Comparison of ENCODE assay signal across 8 cellular contexts in the genomic region with DNA sequence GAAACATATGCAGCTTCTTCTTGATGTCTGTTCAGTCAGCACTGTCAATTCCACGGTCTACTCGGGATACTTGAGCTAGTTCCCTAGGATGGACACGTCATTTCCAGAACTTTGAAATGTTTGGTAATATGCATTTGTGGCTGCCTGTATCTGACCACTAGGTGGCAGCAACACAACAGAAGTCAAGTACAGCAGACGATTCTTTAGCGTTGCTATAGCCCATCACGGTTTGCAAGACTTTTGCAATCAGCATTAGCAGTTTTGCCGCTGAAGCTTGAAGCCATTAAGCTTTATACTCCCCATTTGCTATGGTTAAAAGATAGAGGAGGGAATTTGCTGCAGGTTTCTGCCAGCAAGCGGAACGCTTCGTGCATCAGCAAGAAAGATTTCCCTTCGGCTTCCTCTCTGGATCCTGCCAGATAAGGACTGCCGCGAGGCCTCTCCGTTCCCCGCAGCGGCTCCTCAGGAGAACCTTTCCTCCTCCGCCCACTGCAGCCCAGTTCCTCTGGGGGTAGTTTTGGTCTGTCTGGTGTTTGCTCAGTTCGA.
A peak's percentile ranks its signal among the peaks of the same experiment; 100 is the strongest.
DNase-seq lines count a peak whose midpoint lies in the region; ATAC-seq and TF ChIP-seq lines count a peak whose summit lies in the region.

No MANE protein-coding gene starts in this region.

- H3K27ac Mint-ChIP-seq in natural killer cell treated with Interleukin-12 subunit alpha and Interleukin-12 subunit beta and Interleukin-15 and Interleukin-18, amount 100 ng/mL, for 72 hours = no peak overlapping the region

- in situ Hi-C loops in Panc1 (cut with HindIII; ENCODE audit: low pct_unique_long_range_greater_than_20kb, low sequenced_read_pairs) = no loop called here

- no TSS peak for BruUV-seq in Panc1 (replicated peaks; lab: Mats Ljungman, UMichigan)

- POLR2A ChIA-PET in Panc1 (lab: Charles Lee) = interaction anchor here (0.6 kb wide), 4 partner anchors 113 to 350 kb away, joined by 3 to 9 read pairs (median 4); no protein-coding TSS in a partner anchor

- H3K27me3 Mint-ChIP-seq in activated T-cell treated with anti-CD3 and anti-CD28 coated beads, Interleukin-2, amount 50 U/mL, for 4 hours (ENCODE audit: low read depth) = no peaks in the 10 kb centered on the region
- no peaks in the 10 kb centered on the region for H3K27me3 Mint-ChIP-seq in natural killer cell treated with Interleukin-12 subunit alpha and Interleukin-12 subunit beta and Interleukin-15 and Interleukin-18, amount 100 ng/mL, for 72 hours

- H3K4me3 Mint-ChIP-seq in activated T-cell treated with anti-CD3 and anti-CD28 coated beads, Interleukin-2, amount 50 U/mL, for 4 hours = no peak overlapping the region
- peak overlapping the region; percentile 24 for H3K4me3 Mint-ChIP-seq in natural killer cell treated with Interleukin-12 subunit alpha and Interleukin-12 subunit beta and Interleukin-15 and Interleukin-18, amount 100 ng/mL, for 72 hours

- DNase-seq in AG20443 (ENCODE audit: low spot score) (peak; percentile 81), HuH-7 (ENCODE audit: low spot score) (peak; percentile 69), Panc1 (ENCODE audit: low read depth, low spot score) (peak; percentile 89), fibroblast of gingiva (ENCODE audit: low read depth) (peak; percentile 88)
- peak; percentile 60 for DNase-seq in activated T-cell treated with anti-CD3 and anti-CD28 coated beads, Interleukin-2, amount 50 U/mL, for 4 hours
- DNase-seq in natural killer cell treated with Interleukin-12 subunit alpha and Interleukin-12 subunit beta and Interleukin-15 and Interleukin-18, amount 100 ng/mL, for 72 hours (ENCODE audit: low spot score) = peak; percentile 84
- DNase-seq in stimulated activated naive CD8-positive, alpha-beta T cell treated with anti-CD3 and anti-CD28 coated beads, Interleukin-15, Interleukin-2, amounts not matched to agents 100 U/mL and 50 U/mL, for 24 hours = peak; percentile 67

- peak overlapping the region; percentile 70 for H3K27ac ChIP-seq in Panc1 (ENCODE audit: low read length)

- CTCF ChIA-PET in Panc1 (lab: Charles Lee) = interaction anchor here (0.6 to 1.9 kb wide), 18 partner anchors 10 to 283 kb away, joined by 3 to 19 read pairs (median 4); no protein-coding TSS in a partner anchor

- no peaks in the 10 kb centered on the region for H3K36me3 Mint-ChIP-seq in activated T-cell treated with anti-CD3 and anti-CD28 coated beads, Interleukin-2, amount 50 U/mL, for 4 hours (ENCODE audit: insufficient read depth)
- no peaks in the 10 kb centered on the region for H3K36me3 Mint-ChIP-seq in natural killer cell treated with Interleukin-12 subunit alpha and Interleukin-12 subunit beta and Interleukin-15 and Interleukin-18, amount 100 ng/mL, for 72 hours

- H3K4me3 ChIP-seq in Panc1 (ENCODE audit: low read depth in 2 of 2, low read length in 2 of 2) = peak overlapping the region in 1 of 2 experiments; percentile 8; a peak in 1 of 4 replicates

- no peaks in the 10 kb centered on the region for H3K36me3 ChIP-seq in Panc1 (ENCODE audit: control insufficient read depth, insufficient read depth, low read length)

- ATAC-seq in GM19043 (IDR thresholded peaks at IDR 0.05; ENCODE audit: low read depth, unreplicated experiment) (peak; percentile 90), Panc1 (peak; percentile 94)
- peak; percentile 90 to 93 for ATAC-seq in activated T-cell treated with anti-CD3 and anti-CD28 coated beads, Interleukin-2, amount 50 U/mL, for 4 hours
- peak; percentile 84 to 87 for ATAC-seq in natural killer cell treated with Interleukin-12 subunit alpha and Interleukin-12 subunit beta and Interleukin-15 and Interleukin-18, amount 100 ng/mL, for 72 hours
- peak; percentile 84 for ATAC-seq in stimulated activated naive CD8-positive, alpha-beta T cell treated with anti-CD3 and anti-CD28 coated beads, Interleukin-15, Interleukin-2, amounts not matched to agents 100 U/mL and 50 U/mL, for 24 hours

- TF ChIP-seq CTCF in Panc1 (IDR thresholded peaks at IDR 0.05) = peak; percentile 94

- H3K27me3 ChIP-seq in Panc1 (ENCODE audit: control insufficient read depth, insufficient read depth, low read length) = no peaks in the 10 kb centered on the region

- peaks cover 19% of the 10 kb centered on the region for H3K4me1 ChIP-seq in Panc1 (ENCODE audit: control insufficient read depth, insufficient read depth, low read length)

- no peaks in the 10 kb centered on the region for H3K9me3 ChIP-seq in Panc1 (ENCODE audit: control insufficient read depth, insufficient read depth, low read depth, low read length)

- H3K9me3 Mint-ChIP-seq in activated T-cell treated with anti-CD3 and anti-CD28 coated beads, Interleukin-2, amount 50 U/mL, for 4 hours = no peaks in the 10 kb centered on the region
- H3K9me3 Mint-ChIP-seq in natural killer cell treated with Interleukin-12 subunit alpha and Interleukin-12 subunit beta and Interleukin-15 and Interleukin-18, amount 100 ng/mL, for 72 hours = no peaks in the 10 kb centered on the region

- peaks cover 4% of the 10 kb centered on the region for H3K4me1 Mint-ChIP-seq in activated T-cell treated with anti-CD3 and anti-CD28 coated beads, Interleukin-2, amount 50 U/mL, for 4 hours (ENCODE audit: low read depth)
- peaks cover 8 to 14% of the 10 kb centered on the region in 2 donors for H3K4me1 Mint-ChIP-seq in natural killer cell treated with Interleukin-12 subunit alpha and Interleukin-12 subunit beta and Interleukin-15 and Interleukin-18, amount 100 ng/mL, for 72 hours (ENCODE audit: low read depth in 2 of 2)

- intact Hi-C loops in Panc1 (cut with micrococcal nuclease; ENCODE audit: unreplicated experiment) = loop anchor here (5.0 to 10.0 kb wide), 3 partner anchors 121 to 339 kb away; partner anchors contain the start of gene ERLIN1
